ENCODE assay signal across 25 cellular contexts in the genomic region with DNA sequence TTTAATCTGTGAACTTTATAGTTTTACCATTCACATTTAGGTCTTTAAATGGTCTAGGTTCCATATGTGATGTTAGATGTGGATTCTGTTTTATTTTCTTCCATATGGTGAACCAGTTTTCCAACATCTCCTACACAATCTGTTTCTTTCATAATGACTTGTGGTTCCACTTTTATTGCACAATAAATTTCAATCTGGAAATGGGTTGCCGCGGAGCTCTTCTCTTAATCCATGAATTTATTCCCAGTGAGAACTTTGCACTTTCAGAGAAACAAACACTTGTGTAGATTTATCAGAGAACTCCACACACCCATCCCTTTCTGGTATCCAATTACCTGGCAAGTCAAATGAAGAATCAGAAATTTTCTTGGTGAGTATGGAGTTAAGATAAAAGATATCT. TPM values are rescaled to one million over a fixed set of nuclear protein-coding genes. Genes with fewer than 3 reads are reported as not detected.
DNase-seq lines count a peak whose midpoint lies in the region; ATAC-seq, FAIRE-seq and TF ChIP-seq lines count a peak whose summit lies in the region.
"Had no signal": no experiment of that assay in that cellular context is flagged by ENCODE, and none has a peak within 500 bp of the region (broad histone marks: within the 10 kb centered on the region; RNA-seq: fewer than 3 reads in every experiment).

No MANE protein-coding gene starts in this region.

- CTCF ChIA-PET in HCT116 (lab: Charles Lee) = no interaction called here

- no peaks in the 10 kb centered on the region for H3K79me2 ChIP-seq in HCT116 (ENCODE audit: insufficient read depth, low read length)

- FAIRE-seq in small intestine (lab: Jason Lieb, UNC) = no peak
- FAIRE-seq: GM18507 had no signal

- TF ChIP-seq CTCF in HCT116 (IDR thresholded peaks at IDR 0.05 in 2 of 3, conservative IDR thresholded peaks at IDR 0.05 in 1 of 3; ENCODE audit: borderline replicate concordance in 1 of 3, insufficient read depth in 1 of 3, low read depth in 2 of 3, low read length in 2 of 3) = no peak
- TF ChIP-seq CTCF in mucosa of descending colon (IDR thresholded peaks at IDR 0.05) = no peak

- ATAC-seq in HCT116 = no peak
- ATAC-seq in mucosa of descending colon = peak; percentile 6
- no peak for ATAC-seq in HG02981 (IDR thresholded peaks at IDR 0.05; ENCODE audit: unreplicated experiment)
- ATAC-seq in GM18502 (IDR thresholded peaks at IDR 0.05; ENCODE audit: poor library complexity, unreplicated experiment) = no peak
- ATAC-seq: Right ventricle myocardium inferior had no signal

- 0 out of 2 replicates have a peak overlapping the region, but pooled peaks have one; percentile 15 for H3K4me2 ChIP-seq in HCT116 (ENCODE audit: low read length)
- H3K4me2 ChIP-seq: BLaER1, PC-9 had no signal

- peaks cover 7 to 11% of the 10 kb centered on the region in 2 experiments; a peak in 2 of 4 replicates for H3K4me1 ChIP-seq in HCT116 (ENCODE audit: control insufficient read depth in 1 of 2, insufficient read depth in 2 of 2, low read length in 2 of 2)
- H3K4me1 ChIP-seq in mucosa of descending colon (ENCODE audit: low read depth) = peaks cover 6% of the 10 kb centered on the region
- no peaks in the 10 kb centered on the region for H3K4me1 ChIP-seq in small intestine (ENCODE audit: control insufficient read depth in 2 of 2, insufficient read depth in 1 of 2, low read depth in 1 of 2, low read length in 1 of 2)
- H3K4me1 ChIP-seq: BLaER1, SJCRH30 had no signal

- H3K9me3 ChIP-seq in HCT116 (ENCODE audit: control insufficient read depth in 1 of 2, insufficient read depth in 1 of 2, low read depth in 1 of 2, low read length in 2 of 2) (no peaks in the 10 kb centered on the region), mucosa of descending colon (no peaks in the 10 kb centered on the region), small intestine (ENCODE audit: control insufficient read depth, low read depth) (no peaks in the 10 kb centered on the region)
- H3K9me3 ChIP-seq: BLaER1, HAP-1, SJCRH30 had no signal

- H3K27me3 ChIP-seq in HCT116 (ENCODE audit: insufficient read depth, low read length) (no peaks in the 10 kb centered on the region), small intestine (ENCODE audit: control insufficient read depth in 2 of 2, insufficient read depth in 2 of 2, low read length in 2 of 2) (no peaks in the 10 kb centered on the region)
- H3K27me3 ChIP-seq: BLaER1, SJCRH30 had no signal

- no peak for DNase-seq in HCT116 (ENCODE audit: low read depth, low spot score)
- DNase-seq in inferior parietal cortex (ENCODE audit: extremely low spot score) = peak; percentile 20
- no peak for DNase-seq in mucosa of descending colon
- peak; percentile 69 for DNase-seq in small intestine
- DNase-seq in NCI-H526 treated with DMSO at 0.1 percent for 48 hours (lab: John Stamatoyannopoulos, UW) = no peak
- DNase-seq: 8988T; CD4-positive, CD25-positive, alpha-beta regulatory T cell; DMS153; DND-41; GOT3; Kasumi-1; NCI-H1105; NCI-H1436 treated with DMSO at 0.1 percent for 48 hours; NCI-H187 treated with DMSO at 0.1 percent for 48 hours; NCI-H524; NCI-H82; NK-92 treated with Interleukin-12 subunit alpha and Interleukin-12 subunit beta, amount 100 ng/mL, for 24 hours; PC-9; SJCRH30 had no signal

- TF ChIP-seq POLR2A in HCT116 (IDR thresholded peaks at IDR 0.05; ENCODE audit: borderline replicate concordance, extremely low read depth, insufficient read depth, insufficient read length) = no peak

- H2AFZ ChIP-seq in HCT116 (ENCODE audit: low read depth, low read length, poor library complexity, severe bottlenecking) = no peak overlapping the region
- H2AFZ ChIP-seq: PC-9 had no signal

- intact Hi-C loops in HCT116 (cut with micrococcal nuclease) = no loop called here
- intact Hi-C loops in mucosa of descending colon (cut with DNase I, micrococcal nuclease) = no loop called here

- H3K36me3 ChIP-seq in HCT116 (ENCODE audit: control insufficient read depth in 1 of 2, insufficient read depth in 2 of 2, low read length in 2 of 2) (no peaks in the 10 kb centered on the region), mucosa of descending colon (ENCODE audit: low read depth) (no peaks in the 10 kb centered on the region), small intestine (ENCODE audit: control insufficient read depth in 2 of 2, insufficient read depth in 2 of 2, low read length in 2 of 2) (no peaks in the 10 kb centered on the region)
- H3K36me3 ChIP-seq: BLaER1, HAP-1, SJCRH30 had no signal

- TF ChIP-seq RAD21 in HCT116 (IDR thresholded peaks at IDR 0.05; ENCODE audit: low read depth) = no peak

- WGBS in small intestine, 3 donors = 30 to 48% (median 35%) methylated on average over 2 of the region's 2 CpGs

- H4K20me1 ChIP-seq in HCT116 (ENCODE audit: insufficient read depth) = no peaks in the 10 kb centered on the region
- H4K20me1 ChIP-seq: BLaER1 had no signal

- RAD21 ChIA-PET in HCT116 (lab: Charles Lee; ENCODE audit: low non-redundant PET in 1 of 2, low total read pairs in 2 of 2, uncharacterized antibody in 2 of 2, unreplicated experiment in 2 of 2) = no interaction called here

- H3K9me2 ChIP-seq in HCT116 (ENCODE audit: insufficient read depth) = no peaks in the 10 kb centered on the region

- POLR2A ChIA-PET in HCT116 (lab: Charles Lee) = interaction anchor here (0.6 kb wide), 1 partner anchor 20 kb away, joined by 3 read pairs; no protein-coding TSS in a partner anchor

- no peak overlapping the region for H3K27ac ChIP-seq in HCT116 (ENCODE audit: low read depth, low read length)
- no peak overlapping the region for H3K27ac ChIP-seq in small intestine (ENCODE audit: low read depth in 1 of 2, low read length in 1 of 2)
- H3K27ac ChIP-seq: BLaER1, PC-9, SJCRH30 had no signal

- H3K4me3 ChIP-seq in HCT116 (replicated peaks in 1 of 2; ENCODE audit: low read depth in 1 of 2, low read length in 2 of 2) (no peak overlapping the region), mucosa of descending colon (no peak overlapping the region), small intestine (ENCODE audit: low read depth in 1 of 2, low read length in 2 of 2) (no peak overlapping the region)
- H3K4me3 ChIP-seq: BLaER1, HAP-1, PC-9, SJCRH30 had no signal

- no peak overlapping the region for H3K9ac ChIP-seq in HCT116 (ENCODE audit: low read length)
- H3K9ac ChIP-seq: BLaER1 had no signal

- BruUV-seq in HCT116 (replicated peaks; lab: Mats Ljungman, UMichigan) = no TSS peak

TF ChIP-seq in HCT116, 20 proteins besides CTCF, POLR2A, EP300 and RAD21:
- no peak for TF ChIP-seq ZFX (IDR thresholded peaks at IDR 0.05)
TF ChIP-seq in HCT116: peak in this region for 0.

RNA-seq across cellular contexts. Expression of gene SPPL2A, which starts 21.0 kb away (rescaled TPM):
- total RNA-seq in HCT116 (2021; ENCODE audit: unreplicated experiment) (61.0 TPM), mucosa of descending colon (100 to 1,000 TPM; 167 to 341 (median 287) TPM)
- polyA plus RNA-seq in HCT116 (2012) = 22.8 and 30.6 TPM in 2 replicates
- polyA plus RNA-seq in small intestine = 10 to 100 TPM; 43.2 to 62.3 (median 44.6) TPM

Comparison
In these comparisons a context has a peak if more than half of its experiments do, and no peak if none do; other contexts are left out.
1. DNase-seq: peak in inferior parietal cortex (single experiment) and small intestine (single experiment); none in HCT116 (single experiment), mucosa of descending colon (0 of 3) and NCI-H526 treated with DMSO at 0.1 percent for 48 hours (single experiment).